1 cellular context compared by ENCODE assay signal in the genomic region with DNA sequence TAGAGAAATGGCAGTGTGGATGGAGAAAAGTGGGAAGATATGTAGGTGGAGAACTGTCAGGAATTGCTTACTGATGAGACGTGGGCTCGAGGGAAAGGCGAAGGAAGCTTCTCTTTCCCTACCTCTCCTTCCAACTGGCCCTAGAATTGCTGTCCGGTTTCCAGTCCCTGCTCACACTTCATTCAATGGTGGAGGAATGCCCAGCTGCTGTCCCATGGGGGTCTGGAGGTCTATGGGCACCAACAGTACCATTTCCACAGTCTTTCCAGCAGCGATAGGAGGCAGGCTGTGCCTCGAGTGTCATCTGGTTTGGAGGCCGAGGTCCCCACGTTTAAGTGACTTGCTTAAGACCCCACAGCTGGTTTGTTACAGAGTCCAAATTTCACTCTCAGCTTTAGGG.
TF ChIP-seq lines count a peak whose summit lies in the region.

No MANE protein-coding gene starts in this region.

TF ChIP-seq in H1, 55 proteins besides CTCF, POLR2A, EP300 and RAD21:
- TF ChIP-seq PHF8 (conservative IDR thresholded peaks at IDR 0.05; ENCODE audit: low read depth, low read length) (no peak), SAP30 (IDR thresholded peaks at IDR 0.05; ENCODE audit: insufficient read depth, insufficient replicate concordance, low read length) (no peak), JUND (IDR thresholded peaks at IDR 0.05; ENCODE audit: low read length) (no peak), CREB1 (IDR thresholded peaks at IDR 0.05) (no peak), TAF7 (optimal IDR thresholded peaks at IDR 0.05; ENCODE audit: borderline replicate concordance, low read depth, low read length) (no peak), NRF1 (IDR thresholded peaks at IDR 0.05; ENCODE audit: low read depth, low read length) (no peak), HDAC2 (IDR thresholded peaks at IDR 0.05; ENCODE audit: borderline replicate concordance in 1 of 2, low read depth in 2 of 2, low read length in 2 of 2) (no peak), SIN3A (conservative IDR thresholded peaks at IDR 0.05 in 1 of 2, IDR thresholded peaks at IDR 0.05 in 1 of 2; ENCODE audit: low read depth in 1 of 2, low read length in 2 of 2) (no peak), SUZ12 (IDR thresholded peaks at IDR 0.05; ENCODE audit: low read length) (no peak), GABPA (IDR thresholded peaks at IDR 0.05; ENCODE audit: borderline replicate concordance, insufficient read depth, low read length) (no peak), TBP (IDR thresholded peaks at IDR 0.05; ENCODE audit: low read depth, low read length) (no peak)
